ENCODE assay signal across 13 cellular contexts in genomic region chr11:33772300-33772699, GRCh38. TPM values are rescaled to one million over a fixed set of nuclear protein-coding genes. Genes with fewer than 3 reads are reported as not detected.
A peak's percentile ranks its signal among the peaks of the same experiment; 100 is the strongest.
DNase-seq lines count a peak whose midpoint lies in the region; ATAC-seq lines count a peak whose summit lies in the region.
"Had no signal": no experiment of that assay in that cellular context is flagged by ENCODE, and none has a peak within 500 bp of the region (broad histone marks: within the 10 kb centered on the region; RNA-seq: fewer than 3 reads in every experiment).

No MANE protein-coding gene starts in this region.

- no peak overlapping the region for H4K12ac ChIP-seq in trophoblast cell (ENCODE audit: low read depth, low read length)

- peaks cover 56% of the 10 kb centered on the region for H3K4me1 Mint-ChIP-seq in activated T-cell treated with anti-CD3 and anti-CD28 coated beads, Interleukin-2, amount 50 U/mL, for 24 hours (ENCODE audit: low read depth)
- peaks cover 24 to 47% of the 10 kb centered on the region in 2 donors for H3K4me1 Mint-ChIP-seq in effector memory CD8-positive, alpha-beta T cell (ENCODE audit: low read depth in 2 of 2)

- H4K8ac ChIP-seq in trophoblast cell (ENCODE audit: low read depth, low read length) = no peak overlapping the region

- ATAC-seq in effector memory CD8-positive, alpha-beta T cell (replicated peaks) = no peak
- no peak for ATAC-seq in HG02798 (IDR thresholded peaks at IDR 0.05; ENCODE audit: poor library complexity, unreplicated experiment)
- no peak for ATAC-seq in HG03342 (IDR thresholded peaks at IDR 0.05; ENCODE audit: unreplicated experiment)
- ATAC-seq: stimulated activated naive CD8-positive, alpha-beta T cell treated with anti-CD3 and anti-CD28 coated beads, Interleukin-15, Interleukin-2, amounts not matched to agents 100 U/mL and 50 U/mL, for 24 hours had no signal

- peak overlapping the region; percentile 95 for H3K4me3 Mint-ChIP-seq in activated T-cell treated with anti-CD3 and anti-CD28 coated beads, Interleukin-2, amount 50 U/mL, for 24 hours
- H3K4me3 Mint-ChIP-seq in effector memory CD8-positive, alpha-beta T cell = peak overlapping the region; percentile 89 to 98

- no peak overlapping the region for H3K14ac ChIP-seq in trophoblast cell (ENCODE audit: low read length)

- H2AK5ac ChIP-seq in trophoblast cell (ENCODE audit: low read length) = no peak overlapping the region

- H3K4me2 ChIP-seq in trophoblast cell (ENCODE audit: low read length) = peak overlapping the region; percentile 13

- H3K27ac ChIP-seq in trophoblast cell (ENCODE audit: low read depth, low read length) = no peak overlapping the region
- H3K27ac ChIP-seq: SJSA1 had no signal

- no peak overlapping the region for H2AFZ ChIP-seq in trophoblast cell (ENCODE audit: insufficient read depth, low read length, poor library complexity)

- H2BK120ac ChIP-seq in trophoblast cell (ENCODE audit: insufficient read depth, low read length, poor library complexity) = no peak overlapping the region

- no peak overlapping the region for H2BK12ac ChIP-seq in trophoblast cell (ENCODE audit: low read length)

- H3K4me3 ChIP-seq in trophoblast cell (ENCODE audit: low read depth, low read length) = no peak overlapping the region
- H3K4me3 ChIP-seq: SJSA1 had no signal

- H3K36me3 Mint-ChIP-seq in activated T-cell treated with anti-CD3 and anti-CD28 coated beads, Interleukin-2, amount 50 U/mL, for 24 hours (ENCODE audit: low read depth) = peaks cover 37% of the 10 kb centered on the region
- peaks cover 30% of the 10 kb centered on the region for H3K36me3 Mint-ChIP-seq in effector memory CD8-positive, alpha-beta T cell (ENCODE audit: insufficient read depth)

- H3K27me3 Mint-ChIP-seq in activated T-cell treated with anti-CD3 and anti-CD28 coated beads, Interleukin-2, amount 50 U/mL, for 24 hours = peaks cover 10% of the 10 kb centered on the region
- no peaks in the 10 kb centered on the region for H3K27me3 Mint-ChIP-seq in effector memory CD8-positive, alpha-beta T cell

- H3K27ac Mint-ChIP-seq in activated T-cell treated with anti-CD3 and anti-CD28 coated beads, Interleukin-2, amount 50 U/mL, for 24 hours = no peak overlapping the region
- H3K27ac Mint-ChIP-seq in effector memory CD8-positive, alpha-beta T cell = peak overlapping the region in 1 of 2 donors; percentile 98

- no peak overlapping the region for H4K91ac ChIP-seq in trophoblast cell (ENCODE audit: low read depth, low read length)

- no peaks in the 10 kb centered on the region for H3K9me3 ChIP-seq in trophoblast cell (ENCODE audit: insufficient read depth, low read depth, low read length)
- H3K9me3 ChIP-seq: SJSA1, spleen had no signal

- H3K4ac ChIP-seq in trophoblast cell (ENCODE audit: low read depth, low read length) = no peak overlapping the region

- no peak overlapping the region for H3K18ac ChIP-seq in trophoblast cell (ENCODE audit: low read length)

- peaks cover 0 to 2% of the 10 kb centered on the region in 2 experiments for H3K36me3 ChIP-seq in trophoblast cell (ENCODE audit: control insufficient read depth in 1 of 2, insufficient read depth in 2 of 2, low read length in 2 of 2)

- no peaks in the 10 kb centered on the region for H3K9me3 Mint-ChIP-seq in activated T-cell treated with anti-CD3 and anti-CD28 coated beads, Interleukin-2, amount 50 U/mL, for 24 hours
- H3K9me3 Mint-ChIP-seq in effector memory CD8-positive, alpha-beta T cell = no peaks in the 10 kb centered on the region

- no peaks in the 10 kb centered on the region for H3K27me3 ChIP-seq in trophoblast cell (ENCODE audit: insufficient read depth, low read length)
- H3K27me3 ChIP-seq: SJSA1 had no signal

- DNase-seq in activated T-cell treated with anti-CD3 and anti-CD28 coated beads, Interleukin-2, amount 50 U/mL, for 24 hours = no peak
- DNase-seq in activated T-cell treated with anti-CD3 and anti-CD28 coated beads, Interleukin-2, amount 50 U/mL, for 1 hour = no peak
- DNase-seq in NCI-H226 = peak; percentile 51
- DNase-seq in effector memory CD8-positive, alpha-beta T cell = no peak
- DNase-seq in trophoblast cell = peak; percentile 84 to 90
- no peak for DNase-seq in NCI-H2171 (lab: John Stamatoyannopoulos, UW)
- DNase-seq: activated CD8-positive, alpha-beta memory T cell treated with anti-CD3 and anti-CD28 coated beads for 24 hours; NCI-H2171 treated with DMSO at 0.1 percent for 48 hours; spleen; stimulated activated naive CD8-positive, alpha-beta T cell treated with anti-CD3 and anti-CD28 coated beads, Interleukin-15, Interleukin-2, amounts not matched to agents 100 U/mL and 50 U/mL, for 24 hours had no signal

- WGBS in trophoblast cell (ENCODE audit: extremely low coverage, insufficient coverage, insufficient read length) = no CpG with 5 or more reads among the region's 4 CpGs

- peaks cover 7 to 14% of the 10 kb centered on the region in 2 experiments for H3K4me1 ChIP-seq in trophoblast cell (ENCODE audit: control insufficient read depth in 1 of 2, insufficient read depth in 2 of 2, low read length in 2 of 2)

- H3K9ac ChIP-seq in trophoblast cell (ENCODE audit: low read length) = no peak overlapping the region

- H3K79me1 ChIP-seq in trophoblast cell (ENCODE audit: low read length) = peaks cover 10% of the 10 kb centered on the region

- H3K23ac ChIP-seq in trophoblast cell (ENCODE audit: low read length) = no peak overlapping the region

- H3K79me2 ChIP-seq in trophoblast cell (ENCODE audit: control insufficient read depth, insufficient read depth, low read length, poor library complexity) = peaks cover 6% of the 10 kb centered on the region

- no peak overlapping the region for H2BK5ac ChIP-seq in trophoblast cell (ENCODE audit: low read depth, low read length, poor library complexity)

RNA-seq across cellular contexts. Expression of gene FBXO3, which starts 2.0 kb away (rescaled TPM):
- polyA plus RNA-seq in trophoblast cell (2013) = 22.2 and 22.5 TPM in 2 replicates

RNA-seq across cellular contexts. Expression of gene CD59, which starts 36.1 kb away (rescaled TPM):
- polyA plus RNA-seq in trophoblast cell (2013) = 205 and 208 TPM in 2 replicates

Comparison
In these comparisons a context has a peak if more than half of its experiments do, and no peak if none do; other contexts are left out.
1. DNase-seq: peak in NCI-H226 (single experiment) and trophoblast cell (2 of 2); none in activated T-cell treated with anti-CD3 and anti-CD28 coated beads, Interleukin-2, amount 50 U/mL, for 24 hours (single experiment), activated T-cell treated with anti-CD3 and anti-CD28 coated beads, Interleukin-2, amount 50 U/mL, for 1 hour (single experiment), effector memory CD8-positive, alpha-beta T cell (0 of 3) and NCI-H2171 (single experiment).